In genomic region chr2:63861220-63861822, GRCh38 we compare ENCODE assay signal across 8 cellular contexts. TPM values are rescaled to one million over a fixed set of nuclear protein-coding genes. Genes with fewer than 3 reads are reported as not detected.
DNase-seq lines count a peak whose midpoint lies in the region; ATAC-seq and TF ChIP-seq lines count a peak whose summit lies in the region.

No MANE protein-coding gene starts in this region.

- H2BK5ac ChIP-seq in trophoblast cell (ENCODE audit: low read depth, low read length, poor library complexity) = no peak overlapping the region

- H4K12ac ChIP-seq in trophoblast cell (ENCODE audit: low read depth, low read length) = no peak overlapping the region

- no peak overlapping the region for H2AFZ ChIP-seq in trophoblast cell (ENCODE audit: insufficient read depth, low read length, poor library complexity)

- no peak overlapping the region for H4K8ac ChIP-seq in trophoblast cell (ENCODE audit: low read depth, low read length)

- H2AK5ac ChIP-seq in trophoblast cell (ENCODE audit: low read length) = no peak overlapping the region

- H3K9me3 ChIP-seq in trophoblast cell (ENCODE audit: insufficient read depth, low read depth, low read length) = no peaks in the 10 kb centered on the region

- no peak overlapping the region for H2BK12ac ChIP-seq in trophoblast cell (ENCODE audit: low read length)

- no peak overlapping the region for H3K4ac ChIP-seq in trophoblast cell (ENCODE audit: low read depth, low read length)

- H3K27me3 ChIP-seq in trophoblast cell (ENCODE audit: insufficient read depth, low read length) = no peaks in the 10 kb centered on the region

- no peak overlapping the region for H3K4me3 Mint-ChIP-seq in activated T-helper 1 cell treated with anti-CD3 and anti-CD28 coated beads, Interleukin-12 subunit alpha, Interleukin-12 subunit beta, Interleukin-2, Interleukin-4 antibody, amounts not matched to agents 30 ng/mL and 10 ng/mL and 1 ng/mL, durations not matched to agents 14 hours and 24 hours and 36 hours

- no peak overlapping the region for H3K18ac ChIP-seq in trophoblast cell (ENCODE audit: low read length)

- H4K91ac ChIP-seq in trophoblast cell (ENCODE audit: low read depth, low read length) = no peak overlapping the region

- no peak overlapping the region for H3K23ac ChIP-seq in trophoblast cell (ENCODE audit: low read length)

- no peaks in the 10 kb centered on the region for H3K79me2 ChIP-seq in trophoblast cell (ENCODE audit: control insufficient read depth, insufficient read depth, low read length, poor library complexity)

- H3K27ac ChIP-seq in trophoblast cell (ENCODE audit: low read depth, low read length) = no peak overlapping the region

- peaks cover 3 to 4% of the 10 kb centered on the region in 2 experiments for H3K4me1 ChIP-seq in trophoblast cell (ENCODE audit: control insufficient read depth in 1 of 2, insufficient read depth in 2 of 2, low read length in 2 of 2)

- H3K4me1 Mint-ChIP-seq in activated T-helper 1 cell treated with anti-CD3 and anti-CD28 coated beads, Interleukin-12 subunit alpha, Interleukin-12 subunit beta, Interleukin-2, Interleukin-4 antibody, amounts not matched to agents 30 ng/mL and 10 ng/mL and 1 ng/mL, durations not matched to agents 14 hours and 24 hours and 36 hours (ENCODE audit: low read depth) = peaks cover 42% of the 10 kb centered on the region

- H3K14ac ChIP-seq in trophoblast cell (ENCODE audit: low read length) = no peak overlapping the region

- ATAC-seq in HG02571 (IDR thresholded peaks at IDR 0.05; ENCODE audit: unreplicated experiment) = peak; percentile 73
- no peak for ATAC-seq in GM21528 (IDR thresholded peaks at IDR 0.05; ENCODE audit: low FRiP score, unreplicated experiment)
- ATAC-seq in HG02885 (IDR thresholded peaks at IDR 0.05; ENCODE audit: poor library complexity, unreplicated experiment) = no peak

- H3K4me3 ChIP-seq in fibroblast of the aortic adventitia (ENCODE audit: low read depth, low read length) (no peak overlapping the region), trophoblast cell (ENCODE audit: low read depth, low read length) (no peak overlapping the region)

- no CpG with 5 or more reads among the region's 6 CpGs for WGBS in trophoblast cell (ENCODE audit: extremely low coverage, insufficient coverage, insufficient read length)

- peak; percentile 47 for DNase-seq in EL
- DNase-seq in NOMO-1 treated with dmso at 0.1 percent for 144 hours (lab: John Stamatoyannopoulos, UW; ENCODE audit: unreplicated experiment) = peak; percentile 37
- DNase-seq in activated T-helper 1 cell treated with anti-CD3 and anti-CD28 coated beads, Interleukin-12 subunit alpha, Interleukin-12 subunit beta, Interleukin-2, Interleukin-4 antibody, amounts not matched to agents 30 ng/mL and 10 ng/mL and 1 ng/mL, durations not matched to agents 14 hours and 24 hours and 36 hours (ENCODE audit: low spot score) = peak; percentile 26
- DNase-seq in fibroblast of the aortic adventitia (ENCODE audit: low read depth) = peak; percentile 83
- peak; percentile 59 to 86 for DNase-seq in trophoblast cell

- H3K27ac Mint-ChIP-seq in activated T-helper 1 cell treated with anti-CD3 and anti-CD28 coated beads, Interleukin-12 subunit alpha, Interleukin-12 subunit beta, Interleukin-2, Interleukin-4 antibody, amounts not matched to agents 30 ng/mL and 10 ng/mL and 1 ng/mL, durations not matched to agents 14 hours and 24 hours and 36 hours = no peak overlapping the region

- peaks cover 43% of the 10 kb centered on the region for H3K36me3 Mint-ChIP-seq in activated T-helper 1 cell treated with anti-CD3 and anti-CD28 coated beads, Interleukin-12 subunit alpha, Interleukin-12 subunit beta, Interleukin-2, Interleukin-4 antibody, amounts not matched to agents 30 ng/mL and 10 ng/mL and 1 ng/mL, durations not matched to agents 14 hours and 24 hours and 36 hours (ENCODE audit: low read depth)

- H3K4me2 ChIP-seq in trophoblast cell (ENCODE audit: low read length) = no peak overlapping the region

- no peak overlapping the region for H2BK120ac ChIP-seq in trophoblast cell (ENCODE audit: insufficient read depth, low read length, poor library complexity)

- H3K9ac ChIP-seq in trophoblast cell (ENCODE audit: low read length) = no peak overlapping the region

- H3K9me3 Mint-ChIP-seq in activated T-helper 1 cell treated with anti-CD3 and anti-CD28 coated beads, Interleukin-12 subunit alpha, Interleukin-12 subunit beta, Interleukin-2, Interleukin-4 antibody, amounts not matched to agents 30 ng/mL and 10 ng/mL and 1 ng/mL, durations not matched to agents 14 hours and 24 hours and 36 hours = no peaks in the 10 kb centered on the region

- no peaks in the 10 kb centered on the region for H3K79me1 ChIP-seq in trophoblast cell (ENCODE audit: low read length)

- H3K36me3 ChIP-seq in trophoblast cell (ENCODE audit: control insufficient read depth in 1 of 2, insufficient read depth in 2 of 2, low read length in 2 of 2) = peaks cover 12 to 18% of the 10 kb centered on the region in 2 experiments

- peak; percentile 42 for TF ChIP-seq CTCF in fibroblast of the aortic adventitia (IDR thresholded peaks at IDR 0.05; ENCODE audit: insufficient read depth, low read length)

- H3K27me3 Mint-ChIP-seq in activated T-helper 1 cell treated with anti-CD3 and anti-CD28 coated beads, Interleukin-12 subunit alpha, Interleukin-12 subunit beta, Interleukin-2, Interleukin-4 antibody, amounts not matched to agents 30 ng/mL and 10 ng/mL and 1 ng/mL, durations not matched to agents 14 hours and 24 hours and 36 hours (ENCODE audit: insufficient read depth) = no peaks in the 10 kb centered on the region

- intact Hi-C loops in activated T-helper 1 cell treated with anti-CD3 and anti-CD28 coated beads, Interleukin-12 subunit alpha, Interleukin-12 subunit beta, Interleukin-2, Interleukin-4 antibody, amounts not matched to agents 30 ng/mL and 10 ng/mL and 1 ng/mL, durations not matched to agents 14 hours and 24 hours and 36 hours (cut with micrococcal nuclease) = loop anchor here (1.0 kb wide), 4 partner anchors 21 to 273 kb away; partner anchors contain the start of genes MDH1 and WDPCP

RNA-seq across cellular contexts. Expression of gene UGP2, which starts 19.6 kb away (rescaled TPM):
- total RNA-seq in activated T-helper 1 cell treated with anti-CD3 and anti-CD28 coated beads, Interleukin-12 subunit alpha, Interleukin-12 subunit beta, Interleukin-2, Interleukin-4 antibody, amounts not matched to agents 30 ng/mL and 10 ng/mL and 1 ng/mL, durations not matched to agents 14 hours and 24 hours and 36 hours = 60.3 and 65.9 TPM in 2 replicates
- 119 and 129 TPM in 2 replicates for total RNA-seq in fibroblast of the aortic adventitia (ENCODE audit: low replicate concordance)
- 187 and 206 TPM in 2 replicates for polyA plus RNA-seq in trophoblast cell (2013)

Comparison
In these comparisons a context has a peak if more than half of its experiments do, and no peak if none do; other contexts are left out.
1. DNase-seq: peak in every context shown above with its lines; median percentile 83 in fibroblast of the aortic adventitia; 72 in trophoblast cell; 47 in EL; 37 in NOMO-1 treated with dmso at 0.1 percent for 144 hours; 26 in activated T-helper 1 cell treated with anti-CD3 and anti-CD28 coated beads, Interleukin-12 subunit alpha, Interleukin-12 subunit beta, Interleukin-2, Interleukin-4 antibody, amounts not matched to agents 30 ng/mL and 10 ng/mL and 1 ng/mL, durations not matched to agents 14 hours and 24 hours and 36 hours.